Comparison of ENCODE assay signal across 8 cellular contexts in the genomic region with DNA sequence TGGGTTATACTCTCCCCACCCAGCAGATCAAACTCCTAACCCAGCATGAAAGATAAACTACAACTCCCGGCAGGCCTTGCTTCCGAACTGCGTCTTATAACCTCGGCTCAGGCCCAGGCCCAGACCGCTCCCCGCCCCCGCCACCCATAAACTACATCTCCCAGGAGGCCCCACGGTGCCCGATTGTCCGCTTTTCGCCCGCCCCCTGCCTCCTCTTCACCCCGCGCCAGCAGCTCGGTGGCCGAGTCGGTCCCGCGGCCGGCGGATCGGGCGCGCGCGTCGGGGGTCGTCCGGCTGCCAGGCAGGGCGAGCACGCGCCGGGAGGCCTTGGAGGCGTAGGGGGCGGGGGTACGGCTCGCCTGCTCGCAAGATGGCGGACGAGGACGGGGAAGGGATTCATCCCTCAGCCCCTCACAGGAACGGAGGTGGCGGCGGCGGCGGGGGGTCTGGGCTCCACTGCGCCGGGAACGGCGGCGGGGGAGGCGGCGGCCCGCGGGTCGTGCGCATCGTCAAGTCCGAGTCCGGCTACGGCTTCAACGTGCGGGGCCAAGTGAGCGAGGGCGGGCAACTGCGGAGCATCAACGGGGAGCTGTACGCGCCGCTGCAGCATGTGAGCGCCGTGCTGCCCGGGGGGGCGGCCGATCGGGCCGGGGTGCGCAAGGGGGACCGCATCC. TPM values are rescaled to one million over a fixed set of nuclear protein-coding genes. Genes with fewer than 3 reads are reported as not detected.
DNase-seq lines count a peak whose midpoint lies in the region; ATAC-seq lines count a peak whose summit lies in the region.

SNX27 (plus strand) TSS at position 219 of the 674 bp plus-strand sequence; CDS start at position 371, 152 bp downstream.

- ATAC-seq in GM21360 (IDR thresholded peaks at IDR 0.05; ENCODE audit: unreplicated experiment), result peak; percentile 72

- DNase-seq in COLO829 (ENCODE audit: low spot score) (peak; percentile 95), HT1080 (ENCODE audit: low read depth) (peak; percentile 92), NOMO-1 (lab: John Stamatoyannopoulos, UW; ENCODE audit: unreplicated experiment in 2 of 2) (peak; percentile 91 to 93), lung microvascular endothelial cell (ENCODE audit: low read depth in 2 of 2) (peak; percentile 93 to 94)
- DNase-seq in activated CD8-positive, alpha-beta memory T cell treated with anti-CD3 and anti-CD28 coated beads for 24 hours, result peak; percentile 94
- DNase-seq in effector CD4-positive, alpha-beta T cell, result peak; percentile 86
- peak; percentile 73 to 87 (median 79) for DNase-seq in stimulated activated CD4-positive, alpha-beta T cell treated with anti-CD3 and anti-CD28 coated beads, TNF-alpha, amount 100 ng/mL, for 48 hours (ENCODE audit: low read depth in 3 of 3)

RNA-seq across cellular contexts. Expression of gene SNX27, which starts in this region (rescaled TPM):
- 15.2 and 21.1 TPM in 2 replicates for total RNA-seq in HT1080 (2014; rRNA removed; shearing (Covaris generic))
- 16.3 and 19.8 TPM in 2 replicates for polyA plus RNA-seq in HT1080 (2015; cell fraction: cytosol; rRNA removed)
- polyA plus RNA-seq in HT1080 (2015; cell fraction: nucleus; rRNA removed), result 21.6 and 23.1 TPM in 2 replicates
- 10.0 and 13.5 TPM in 2 replicates for total RNA-seq in lung microvascular endothelial cell

Comparison
In these comparisons a context has a peak if more than half of its experiments do, and no peak if none do; other contexts are left out.
1. Peak in every context shown above with its lines: DNase-seq and ATAC-seq.